In genomic region chr1:234381699-234382555, GRCh38 we compare ENCODE assay signal across 19 cellular contexts. TPM values are rescaled to one million over a fixed set of nuclear protein-coding genes. Genes with fewer than 3 reads are reported as not detected.
DNase-seq lines count a peak whose midpoint lies in the region; ATAC-seq, FAIRE-seq and TF ChIP-seq lines count a peak whose summit lies in the region.
"Had no signal": no experiment of that assay in that cellular context is flagged by ENCODE, and none has a peak within 500 bp of the region (broad histone marks: within the 10 kb centered on the region; RNA-seq: fewer than 3 reads in every experiment).

No MANE protein-coding gene starts in this region.

- H3K9me3 Mint-ChIP-seq in activated naive CD4-positive, alpha-beta T cell treated with anti-CD3 and anti-CD28 coated beads, Interleukin-2, amount 50 U/mL, for 72 hours = peaks cover 0 to 11% of the 10 kb centered on the region in 2 donors
- peaks cover 5% of the 10 kb centered on the region for H3K9me3 Mint-ChIP-seq in activated naive CD4-positive, alpha-beta T cell treated with anti-CD3 and anti-CD28 coated beads, Interleukin-2, amount 10 ng/mL, durations not matched to agents 7 days and 5 days
- H3K9me3 Mint-ChIP-seq in central memory CD8-positive, alpha-beta T cell = no peaks in the 10 kb centered on the region
- no peaks in the 10 kb centered on the region for H3K9me3 Mint-ChIP-seq in progenitor cell of endocrine pancreas (ENCODE audit: low read depth)
- H3K9me3 Mint-ChIP-seq: GM23338, IgD-negative memory B cell had no signal

- peak overlapping the region; percentile 38 to 96 for H3K27ac Mint-ChIP-seq in activated naive CD4-positive, alpha-beta T cell treated with anti-CD3 and anti-CD28 coated beads, Interleukin-2, amount 50 U/mL, for 72 hours
- H3K27ac Mint-ChIP-seq in activated naive CD4-positive, alpha-beta T cell treated with anti-CD3 and anti-CD28 coated beads, Interleukin-2, amount 10 ng/mL, durations not matched to agents 7 days and 5 days = no peak overlapping the region
- peak overlapping the region; percentile 12 for H3K27ac Mint-ChIP-seq in central memory CD8-positive, alpha-beta T cell (ENCODE audit: low read depth)
- peak overlapping the region; percentile 17 for H3K27ac Mint-ChIP-seq in progenitor cell of endocrine pancreas
- H3K27ac Mint-ChIP-seq: GM23338 had no signal

- peaks cover 9% of the 10 kb centered on the region for H3K4me1 Mint-ChIP-seq in activated naive CD4-positive, alpha-beta T cell treated with anti-CD3 and anti-CD28 coated beads, Interleukin-2, amount 10 ng/mL, durations not matched to agents 7 days and 5 days
- peaks cover 41% of the 10 kb centered on the region for H3K4me1 Mint-ChIP-seq in central memory CD8-positive, alpha-beta T cell
- no peaks in the 10 kb centered on the region for H3K4me1 Mint-ChIP-seq in progenitor cell of endocrine pancreas (ENCODE audit: low read depth)
- H3K4me1 Mint-ChIP-seq: GM23338 had no signal

- no peak overlapping the region for H3K4me3 Mint-ChIP-seq in activated naive CD4-positive, alpha-beta T cell treated with anti-CD3 and anti-CD28 coated beads, Interleukin-2, amount 10 ng/mL, durations not matched to agents 7 days and 5 days
- no peak overlapping the region for H3K4me3 Mint-ChIP-seq in central memory CD8-positive, alpha-beta T cell
- H3K4me3 Mint-ChIP-seq in progenitor cell of endocrine pancreas (ENCODE audit: low read depth) = no peak overlapping the region
- H3K4me3 Mint-ChIP-seq: GM23338, IgD-negative memory B cell had no signal

- TF ChIP-seq CTCF in D721Med (IDR thresholded peaks at IDR 0.05; ENCODE audit: insufficient read depth, missing control alignments) (no peak), progenitor cell of endocrine pancreas (IDR thresholded peaks at IDR 0.05; ENCODE audit: unreplicated experiment) (no peak)

- ATAC-seq in activated naive CD4-positive, alpha-beta T cell treated with anti-CD3 and anti-CD28 coated beads, Interleukin-2, amount 50 U/mL, for 72 hours = no peak
- ATAC-seq in central memory CD8-positive, alpha-beta T cell (replicated peaks; ENCODE audit: extremely low read depth, poor library complexity, severe bottlenecking) = no peak
- ATAC-seq: GM23338, HCT116 had no signal

- no peaks in the 10 kb centered on the region for H3K27me3 Mint-ChIP-seq in activated naive CD4-positive, alpha-beta T cell treated with anti-CD3 and anti-CD28 coated beads, Interleukin-2, amount 10 ng/mL, durations not matched to agents 7 days and 5 days
- no peaks in the 10 kb centered on the region for H3K27me3 Mint-ChIP-seq in central memory CD8-positive, alpha-beta T cell
- no peaks in the 10 kb centered on the region for H3K27me3 Mint-ChIP-seq in progenitor cell of endocrine pancreas
- H3K27me3 Mint-ChIP-seq: IgD-negative memory B cell had no signal

- DNase-seq in activated naive CD4-positive, alpha-beta T cell treated with anti-CD3 and anti-CD28 coated beads, Interleukin-2, amount 50 U/mL, for 72 hours (ENCODE audit: low spot score in 2 of 2) = no peak
- DNase-seq in activated naive CD4-positive, alpha-beta T cell treated with anti-CD3 and anti-CD28 coated beads, Interleukin-2, amount 10 ng/mL, durations not matched to agents 7 days and 5 days = no peak
- DNase-seq in D721Med (ENCODE audit: insufficient read length, low spot score) = no peak
- no peak for DNase-seq in central memory CD8-positive, alpha-beta T cell (ENCODE audit: low spot score in 2 of 2)
- no peak for DNase-seq in progenitor cell of endocrine pancreas (ENCODE audit: low spot score, unreplicated experiment)
- DNase-seq in germinal center (ENCODE audit: low spot score) = no peak
- no peak for DNase-seq in NCI-H524 (lab: John Stamatoyannopoulos, UW)
- DNase-seq: BE2C, DMS 273 treated with DMSO at 0.1 percent for 48 hours, GF-D8, Kasumi-1, NCI-H187 treated with DMSO at 0.1 percent for 48 hours, OCI-M1, SHP77 treated with DMSO at 0.1 percent for 48 hours had no signal

- peak; percentile 53 for FAIRE-seq in D721Med (lab: Jason Lieb, UNC)
- FAIRE-seq: GM12891, GM18507 had no signal

- peaks cover 18 to 32% of the 10 kb centered on the region in 2 donors for H3K36me3 Mint-ChIP-seq in activated naive CD4-positive, alpha-beta T cell treated with anti-CD3 and anti-CD28 coated beads, Interleukin-2, amount 50 U/mL, for 72 hours
- peaks cover 68% of the 10 kb centered on the region for H3K36me3 Mint-ChIP-seq in activated naive CD4-positive, alpha-beta T cell treated with anti-CD3 and anti-CD28 coated beads, Interleukin-2, amount 10 ng/mL, durations not matched to agents 7 days and 5 days
- peaks cover 31% of the 10 kb centered on the region for H3K36me3 Mint-ChIP-seq in central memory CD8-positive, alpha-beta T cell (ENCODE audit: insufficient read depth)
- H3K36me3 Mint-ChIP-seq in progenitor cell of endocrine pancreas (ENCODE audit: insufficient read depth) = peaks cover 23% of the 10 kb centered on the region

- CTCF ChIA-PET in activated naive CD4-positive, alpha-beta T cell treated with anti-CD3 and anti-CD28 coated beads, Interleukin-2, amount 10 ng/mL, durations not matched to agents 7 days and 5 days (lab: Charles Lee) = no interaction called here

RNA-seq across cellular contexts. Expression of gene COA6, which starts 8.7 kb away (rescaled TPM):
- 10 to 100 TPM; 58.9 to 79.4 TPM for total RNA-seq in activated naive CD4-positive, alpha-beta T cell treated with anti-CD3 and anti-CD28 coated beads, Interleukin-2, amount 50 U/mL, for 72 hours
- total RNA-seq in progenitor cell of endocrine pancreas = 31.4 and 32.6 TPM in 2 replicates
